ENCODE assay signal across 10 cellular contexts in the genomic region with DNA sequence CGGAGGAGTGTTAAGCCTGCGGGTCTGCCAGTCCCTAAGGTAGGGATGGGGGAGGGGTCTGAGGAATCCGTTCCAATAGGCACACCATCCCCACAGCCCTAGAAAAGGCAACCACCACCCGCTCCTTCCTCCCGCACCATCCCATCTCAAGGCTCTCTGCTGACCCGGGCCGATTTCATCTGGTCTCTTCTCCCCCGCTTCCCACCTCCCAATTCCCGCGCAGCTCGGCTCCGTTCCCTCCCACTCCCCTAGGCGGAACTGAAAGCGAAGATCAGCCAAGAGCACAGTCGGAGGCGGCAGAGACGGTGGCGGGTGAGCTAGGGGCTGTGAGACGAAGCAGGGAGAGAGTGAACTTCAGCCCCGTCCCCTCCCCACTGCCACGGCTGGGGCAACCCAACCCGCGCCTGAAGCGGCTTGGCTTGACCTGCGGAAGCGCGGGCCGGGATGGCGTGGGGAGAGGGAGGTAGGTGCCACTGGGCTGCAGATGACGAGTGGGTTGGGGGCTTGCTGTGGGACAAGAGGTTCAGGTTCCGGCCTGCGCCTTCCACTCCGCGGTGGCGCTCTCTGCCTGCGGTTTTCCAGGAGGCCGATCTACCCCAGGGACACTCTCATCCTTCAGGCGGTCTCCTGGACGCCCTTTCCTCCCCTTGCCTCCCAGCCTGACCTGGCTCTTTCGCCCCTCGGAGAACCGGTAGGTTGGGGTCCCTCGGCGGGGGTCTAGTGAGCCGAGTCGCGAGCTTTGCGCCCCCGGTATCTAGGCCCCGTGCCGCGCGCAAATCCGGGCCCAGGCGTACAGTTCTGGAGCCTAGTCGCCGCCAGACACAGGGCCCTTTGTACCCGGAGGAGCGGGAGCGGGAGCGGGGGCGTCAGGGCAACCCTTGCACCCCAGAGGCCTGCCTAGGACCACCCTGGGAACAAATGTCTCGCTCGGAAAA. TPM values are rescaled to one million over a fixed set of nuclear protein-coding genes. Genes with fewer than 3 reads are reported as not detected.
DNase-seq lines count a peak whose midpoint lies in the region; ATAC-seq and TF ChIP-seq lines count a peak whose summit lies in the region.
"Had no signal": no experiment of that assay in that cellular context is flagged by ENCODE, and none has a peak within 500 bp of the region (broad histone marks: within the 10 kb centered on the region; RNA-seq: fewer than 3 reads in every experiment).

Gene NLGN4Y (plus strand): TSS at position 284 of the 935 bp plus-strand sequence. CDS start 97,591 bp downstream, outside the sequence.

- TF ChIP-seq CTCF in GM20000 (IDR thresholded peaks at IDR 0.05; ENCODE audit: extremely low read depth, missing control alignments): no peak

- in situ Hi-C loops in KBM-7 (cut with MboI; ENCODE audit: low pct_unique_long_range_greater_than_20kb, low sequenced_read_pairs): no loop called here

- peak; percentile 43 for DNase-seq in GM20000 (ENCODE audit: low spot score)
- DNase-seq in KBM-7: peak; percentile 83
- DNase-seq in cerebellum (ENCODE audit: low spot score): peak; percentile 23
- DNase-seq in nucleus accumbens (lab: John Stamatoyannopoulos, UW): peak in 30 of 56 donors; percentile 1 to 73 (median 40)
- DNase-seq in Kasumi-1 (lab: John Stamatoyannopoulos, UW): no peak
- no peak for DNase-seq in midbrain (lab: John Stamatoyannopoulos, UW)
- no peak for DNase-seq in DMS53 (lab: John Stamatoyannopoulos, UW)
- DNase-seq: stimulated activated naive B cell treated with anti-CD40 and anti-IgM and Interleukin-4, amounts not matched to agents 10 μg/mL and 1 μg/mL and 100 μg/mL, for 72 hours had no signal

- ATAC-seq in GM18517 (IDR thresholded peaks at IDR 0.05; ENCODE audit: unreplicated experiment): no peak

RNA-seq across cellular contexts. Expression of gene NLGN4Y, which starts in this region (rescaled TPM):
- 0.09 TPM for total RNA-seq in cerebellum
- total RNA-seq: glomerular endothelial cell had no signal

Comparison
In these comparisons a context has a peak if more than half of its experiments do, and no peak if none do; other contexts are left out.
1. DNase-seq: peak in GM20000 (single experiment), KBM-7 (single experiment), cerebellum (single experiment) and nucleus accumbens (30 of 56); none in Kasumi-1 (0 of 2), midbrain (single experiment) and DMS53 (single experiment).